ENCODE assay signal across 1 cellular context in the genomic region with DNA sequence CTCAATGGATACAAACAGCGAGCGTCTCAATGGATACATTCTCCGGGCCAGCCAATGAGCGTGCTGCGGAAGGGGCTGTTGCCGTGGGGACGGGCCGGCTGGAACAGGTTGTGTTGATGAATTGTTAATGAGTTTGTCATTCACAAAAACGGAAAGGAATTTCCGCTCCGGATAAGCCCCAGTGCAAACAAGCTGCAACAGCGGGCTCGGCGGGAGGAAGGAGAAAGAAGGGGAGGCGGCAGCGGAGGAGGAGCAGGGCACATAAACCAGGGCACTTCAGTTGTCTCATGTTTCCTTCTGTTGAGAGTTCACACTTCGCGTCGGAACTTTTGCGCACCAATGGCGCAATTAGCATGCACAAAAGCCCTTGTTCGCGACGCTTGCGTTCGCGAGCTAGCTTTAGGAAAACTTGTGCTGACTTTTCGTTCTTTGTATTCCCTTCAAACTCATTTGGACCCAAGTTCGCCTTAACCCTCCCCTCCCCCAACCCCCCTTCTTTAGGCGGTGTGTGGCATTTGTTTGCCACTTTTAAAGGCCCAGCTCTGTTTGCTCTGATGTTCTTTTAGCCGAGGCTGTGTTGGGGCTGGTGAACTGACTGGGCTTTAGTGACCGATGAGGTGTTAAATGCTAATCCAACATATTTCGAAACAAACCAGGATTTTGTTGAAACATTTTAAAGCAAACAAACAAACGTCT.
TF ChIP-seq lines count a peak whose summit lies in the region.

A gene with protein sequence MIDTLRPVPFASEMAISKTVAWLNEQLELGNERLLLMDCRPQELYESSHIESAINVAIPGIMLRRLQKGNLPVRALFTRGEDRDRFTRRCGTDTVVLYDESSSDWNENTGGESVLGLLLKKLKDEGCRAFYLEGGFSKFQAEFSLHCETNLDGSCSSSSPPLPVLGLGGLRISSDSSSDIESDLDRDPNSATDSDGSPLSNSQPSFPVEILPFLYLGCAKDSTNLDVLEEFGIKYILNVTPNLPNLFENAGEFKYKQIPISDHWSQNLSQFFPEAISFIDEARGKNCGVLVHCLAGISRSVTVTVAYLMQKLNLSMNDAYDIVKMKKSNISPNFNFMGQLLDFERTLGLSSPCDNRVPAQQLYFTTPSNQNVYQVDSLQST (minus strand): TSS at position 10 of the 696 bp plus-strand sequence. CDS start 462 bp downstream, outside the sequence.

TF ChIP-seq in HepG2, 621 proteins besides CTCF, POLR2A, EP300 and RAD21 (continued from another document and continues in another):
- TF ChIP-seq, protein P1, sequence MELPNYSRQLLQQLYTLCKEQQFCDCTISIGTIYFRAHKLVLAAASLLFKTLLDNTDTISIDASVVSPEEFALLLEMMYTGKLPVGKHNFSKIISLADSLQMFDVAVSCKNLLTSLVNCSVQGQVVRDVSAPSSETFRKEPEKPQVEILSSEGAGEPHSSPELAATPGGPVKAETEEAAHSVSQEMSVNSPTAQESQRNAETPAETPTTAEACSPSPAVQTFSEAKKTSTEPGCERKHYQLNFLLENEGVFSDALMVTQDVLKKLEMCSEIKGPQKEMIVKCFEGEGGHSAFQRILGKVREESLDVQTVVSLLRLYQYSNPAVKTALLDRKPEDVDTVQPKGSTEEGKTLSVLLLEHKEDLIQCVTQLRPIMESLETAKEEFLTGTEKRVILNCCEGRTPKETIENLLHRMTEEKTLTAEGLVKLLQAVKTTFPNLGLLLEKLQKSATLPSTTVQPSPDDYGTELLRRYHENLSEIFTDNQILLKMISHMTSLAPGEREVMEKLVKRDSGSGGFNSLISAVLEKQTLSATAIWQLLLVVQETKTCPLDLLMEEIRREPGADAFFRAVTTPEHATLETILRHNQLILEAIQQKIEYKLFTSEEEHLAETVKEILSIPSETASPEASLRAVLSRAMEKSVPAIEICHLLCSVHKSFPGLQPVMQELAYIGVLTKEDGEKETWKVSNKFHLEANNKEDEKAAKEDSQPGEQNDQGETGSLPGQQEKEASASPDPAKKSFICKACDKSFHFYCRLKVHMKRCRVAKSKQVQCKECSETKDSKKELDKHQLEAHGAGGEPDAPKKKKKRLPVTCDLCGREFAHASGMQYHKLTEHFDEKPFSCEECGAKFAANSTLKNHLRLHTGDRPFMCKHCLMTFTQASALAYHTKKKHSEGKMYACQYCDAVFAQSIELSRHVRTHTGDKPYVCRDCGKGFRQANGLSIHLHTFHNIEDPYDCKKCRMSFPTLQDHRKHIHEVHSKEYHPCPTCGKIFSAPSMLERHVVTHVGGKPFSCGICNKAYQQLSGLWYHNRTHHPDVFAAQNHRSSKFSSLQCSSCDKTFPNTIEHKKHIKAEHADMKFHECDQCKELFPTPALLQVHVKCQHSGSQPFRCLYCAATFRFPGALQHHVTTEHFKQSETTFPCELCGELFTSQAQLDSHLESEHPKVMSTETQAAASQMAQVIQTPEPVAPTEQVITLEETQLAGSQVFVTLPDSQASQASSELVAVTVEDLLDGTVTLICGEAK (IDR thresholded peaks at IDR 0.05): no peak
- TF ChIP-seq, protein P1 (CRISPR knock-in tag; IDR thresholded peaks at IDR 0.05): no peak; the same call in 1 of the 2 replicates
- TF ChIP-seq MIER3 (CRISPR knock-in tag; IDR thresholded peaks at IDR 0.05; ENCODE audit: borderline replicate concordance): peak; percentile 90
- TF ChIP-seq RBFOX2 (IDR thresholded peaks at IDR 0.05; ENCODE audit: low read depth, low read length): no peak
- TF ChIP-seq REPIN1 (CRISPR knock-in tag; IDR thresholded peaks at IDR 0.05; ENCODE audit: borderline replicate concordance, low read depth): peak; percentile 67
- TF ChIP-seq, protein P2, sequence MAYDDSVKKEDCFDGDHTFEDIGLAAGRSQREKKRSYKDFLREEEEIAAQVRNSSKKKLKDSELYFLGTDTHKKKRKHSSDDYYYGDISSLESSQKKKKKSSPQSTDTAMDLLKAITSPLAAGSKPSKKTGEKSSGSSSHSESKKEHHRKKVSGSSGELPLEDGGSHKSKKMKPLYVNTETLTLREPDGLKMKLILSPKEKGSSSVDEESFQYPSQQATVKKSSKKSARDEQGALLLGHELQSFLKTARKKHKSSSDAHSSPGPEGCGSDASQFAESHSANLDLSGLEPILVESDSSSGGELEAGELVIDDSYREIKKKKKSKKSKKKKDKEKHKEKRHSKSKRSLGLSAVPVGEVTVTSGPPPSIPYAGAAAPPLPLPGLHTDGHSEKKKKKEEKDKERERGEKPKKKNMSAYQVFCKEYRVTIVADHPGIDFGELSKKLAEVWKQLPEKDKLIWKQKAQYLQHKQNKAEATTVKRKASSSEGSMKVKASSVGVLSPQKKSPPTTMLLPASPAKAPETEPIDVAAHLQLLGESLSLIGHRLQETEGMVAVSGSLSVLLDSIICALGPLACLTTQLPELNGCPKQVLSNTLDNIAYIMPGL (CRISPR knock-in tag; IDR thresholded peaks at IDR 0.05; ENCODE audit: borderline replicate concordance in 1 of 2, low read depth in 1 of 2): peak; percentile 26 to 56; a peak in 2 of 4 replicates
- TF ChIP-seq CC2D1A (CRISPR knock-in tag; IDR thresholded peaks at IDR 0.05): no peak
- TF ChIP-seq ELF1 (CRISPR knock-in tag; IDR thresholded peaks at IDR 0.05): peak; percentile 62; the same call in 1 of the 2 replicates
- TF ChIP-seq, protein P3, sequence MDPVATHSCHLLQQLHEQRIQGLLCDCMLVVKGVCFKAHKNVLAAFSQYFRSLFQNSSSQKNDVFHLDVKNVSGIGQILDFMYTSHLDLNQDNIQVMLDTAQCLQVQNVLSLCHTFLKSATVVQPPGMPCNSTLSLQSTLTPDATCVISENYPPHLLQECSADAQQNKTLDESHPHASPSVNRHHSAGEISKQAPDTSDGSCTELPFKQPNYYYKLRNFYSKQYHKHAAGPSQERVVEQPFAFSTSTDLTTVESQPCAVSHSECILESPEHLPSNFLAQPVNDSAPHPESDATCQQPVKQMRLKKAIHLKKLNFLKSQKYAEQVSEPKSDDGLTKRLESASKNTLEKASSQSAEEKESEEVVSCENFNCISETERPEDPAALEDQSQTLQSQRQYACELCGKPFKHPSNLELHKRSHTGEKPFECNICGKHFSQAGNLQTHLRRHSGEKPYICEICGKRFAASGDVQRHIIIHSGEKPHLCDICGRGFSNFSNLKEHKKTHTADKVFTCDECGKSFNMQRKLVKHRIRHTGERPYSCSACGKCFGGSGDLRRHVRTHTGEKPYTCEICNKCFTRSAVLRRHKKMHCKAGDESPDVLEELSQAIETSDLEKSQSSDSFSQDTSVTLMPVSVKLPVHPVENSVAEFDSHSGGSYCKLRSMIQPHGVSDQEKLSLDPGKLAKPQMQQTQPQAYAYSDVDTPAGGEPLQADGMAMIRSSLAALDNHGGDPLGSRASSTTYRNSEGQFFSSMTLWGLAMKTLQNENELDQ (CRISPR knock-in tag; IDR thresholded peaks at IDR 0.05; ENCODE audit: borderline replicate concordance): 0 out of 2 replicates have a peak, but pooled peaks have one; percentile 53
- no peak; the same call in 1 of the 2 replicates for TF ChIP-seq ZNF33A (CRISPR knock-in tag; IDR thresholded peaks at IDR 0.05; ENCODE audit: borderline replicate concordance)
- TF ChIP-seq, protein P4, sequence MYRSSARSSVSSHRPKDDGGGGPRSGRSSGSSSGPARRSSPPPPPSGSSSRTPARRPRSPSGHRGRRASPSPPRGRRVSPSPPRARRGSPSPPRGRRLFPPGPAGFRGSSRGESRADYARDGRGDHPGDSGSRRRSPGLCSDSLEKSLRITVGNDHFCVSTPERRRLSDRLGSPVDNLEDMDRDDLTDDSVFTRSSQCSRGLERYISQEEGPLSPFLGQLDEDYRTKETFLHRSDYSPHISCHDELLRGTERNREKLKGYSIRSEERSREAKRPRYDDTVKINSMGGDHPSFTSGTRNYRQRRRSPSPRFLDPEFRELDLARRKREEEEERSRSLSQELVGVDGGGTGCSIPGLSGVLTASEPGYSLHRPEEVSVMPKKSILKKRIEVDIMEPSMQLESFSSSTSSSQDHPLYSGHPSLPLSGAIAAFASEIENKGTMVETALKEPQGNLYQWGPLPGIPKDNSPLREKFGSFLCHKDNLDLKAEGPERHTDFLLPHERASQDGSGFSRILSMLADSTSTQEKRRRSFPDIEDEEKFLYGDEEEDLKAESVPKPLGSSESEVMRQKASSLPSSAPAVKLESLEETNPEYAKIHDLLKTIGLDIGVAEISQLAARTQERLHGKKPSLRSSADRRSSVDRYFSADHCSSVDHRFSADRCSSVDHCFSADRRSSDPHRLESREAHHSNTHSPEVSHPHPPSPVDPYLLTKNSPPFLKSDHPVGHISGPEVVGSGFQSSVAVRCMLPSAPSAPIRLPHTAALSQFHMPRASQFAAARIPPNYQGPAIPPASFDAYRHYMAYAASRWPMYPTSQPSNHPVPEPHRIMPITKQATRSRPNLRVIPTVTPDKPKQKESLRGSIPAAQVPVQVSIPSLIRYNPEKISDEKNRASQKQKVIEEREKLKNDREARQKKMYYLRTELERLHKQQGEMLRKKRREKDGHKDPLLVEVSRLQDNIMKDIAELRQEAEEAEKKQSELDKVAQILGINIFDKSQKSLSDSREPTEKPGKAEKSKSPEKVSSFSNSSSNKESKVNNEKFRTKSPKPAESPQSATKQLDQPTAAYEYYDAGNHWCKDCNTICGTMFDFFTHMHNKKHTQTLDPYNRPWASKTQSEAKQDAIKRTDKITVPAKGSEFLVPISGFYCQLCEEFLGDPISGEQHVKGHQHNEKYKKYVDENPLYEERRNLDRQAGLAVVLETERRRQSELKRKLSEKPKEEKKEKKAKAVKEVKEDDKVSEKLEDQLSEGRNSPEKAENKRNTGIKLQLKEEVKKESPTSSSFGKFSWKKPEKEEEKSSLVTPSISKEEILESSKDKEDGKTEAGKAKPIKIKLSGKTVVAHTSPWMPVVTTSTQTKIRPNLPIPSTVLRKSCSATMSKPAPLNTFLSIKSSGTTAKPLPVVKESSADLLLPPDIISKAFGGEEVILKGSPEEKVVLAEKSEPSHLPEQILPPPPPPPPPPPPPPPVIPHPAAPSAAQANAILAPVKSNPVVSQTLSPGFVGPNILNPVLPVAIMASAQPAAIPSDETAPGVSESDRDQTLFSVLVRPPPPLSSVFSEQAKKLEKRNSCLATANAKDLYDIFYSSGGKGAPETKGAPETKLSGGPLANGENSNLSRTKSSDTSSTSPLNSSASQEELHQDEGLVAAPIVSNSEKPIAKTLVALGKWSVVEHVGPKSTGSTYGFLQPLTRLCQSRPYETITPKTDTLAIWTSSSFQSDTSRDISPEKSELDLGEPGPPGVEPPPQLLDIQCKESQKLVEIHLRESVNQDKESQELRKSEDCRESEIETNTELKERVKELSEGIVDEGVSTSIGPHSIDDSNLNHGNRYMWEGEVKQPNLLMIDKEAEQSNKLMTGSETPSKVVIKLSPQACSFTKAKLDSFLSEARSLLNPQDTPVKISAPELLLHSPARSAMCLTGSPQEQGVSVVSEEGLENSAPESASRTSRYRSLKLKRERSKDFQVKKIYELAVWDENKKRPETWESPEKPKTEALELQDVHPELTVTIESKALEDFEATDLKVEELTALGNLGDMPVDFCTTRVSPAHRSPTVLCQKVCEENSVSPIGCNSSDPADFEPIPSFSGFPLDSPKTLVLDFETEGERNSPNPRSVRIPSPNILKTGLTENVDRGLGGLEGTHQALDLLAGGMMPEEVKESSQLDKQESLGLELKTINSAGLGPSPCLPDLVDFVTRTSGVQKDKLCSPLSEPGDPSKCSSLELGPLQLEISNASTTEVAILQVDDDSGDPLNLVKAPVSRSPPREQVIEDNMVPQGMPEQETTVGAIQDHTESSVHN (CRISPR knock-in tag; IDR thresholded peaks at IDR 0.05): peak; percentile 72; the same call in 1 of the 2 replicates
- TF ChIP-seq, protein P5, sequence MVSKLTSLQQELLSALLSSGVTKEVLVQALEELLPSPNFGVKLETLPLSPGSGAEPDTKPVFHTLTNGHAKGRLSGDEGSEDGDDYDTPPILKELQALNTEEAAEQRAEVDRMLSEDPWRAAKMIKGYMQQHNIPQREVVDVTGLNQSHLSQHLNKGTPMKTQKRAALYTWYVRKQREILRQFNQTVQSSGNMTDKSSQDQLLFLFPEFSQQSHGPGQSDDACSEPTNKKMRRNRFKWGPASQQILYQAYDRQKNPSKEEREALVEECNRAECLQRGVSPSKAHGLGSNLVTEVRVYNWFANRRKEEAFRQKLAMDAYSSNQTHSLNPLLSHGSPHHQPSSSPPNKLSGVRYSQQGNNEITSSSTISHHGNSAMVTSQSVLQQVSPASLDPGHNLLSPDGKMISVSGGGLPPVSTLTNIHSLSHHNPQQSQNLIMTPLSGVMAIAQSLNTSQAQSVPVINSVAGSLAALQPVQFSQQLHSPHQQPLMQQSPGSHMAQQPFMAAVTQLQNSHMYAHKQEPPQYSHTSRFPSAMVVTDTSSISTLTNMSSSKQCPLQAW (CRISPR knock-in tag; IDR thresholded peaks at IDR 0.05): peak; percentile 97
- TF ChIP-seq RXRB (CRISPR knock-in tag; IDR thresholded peaks at IDR 0.05; ENCODE audit: borderline replicate concordance): peak; percentile 79
- peak; percentile 71; the same call in 1 of the 2 replicates for TF ChIP-seq CEBPB (IDR thresholded peaks at IDR 0.05; ENCODE audit: borderline replicate concordance, low read depth, low read length)
- TF ChIP-seq GATAD1 (CRISPR knock-in tag; IDR thresholded peaks at IDR 0.05): peak; percentile 60; the same call in 1 of the 2 replicates
- TF ChIP-seq, protein P6, sequence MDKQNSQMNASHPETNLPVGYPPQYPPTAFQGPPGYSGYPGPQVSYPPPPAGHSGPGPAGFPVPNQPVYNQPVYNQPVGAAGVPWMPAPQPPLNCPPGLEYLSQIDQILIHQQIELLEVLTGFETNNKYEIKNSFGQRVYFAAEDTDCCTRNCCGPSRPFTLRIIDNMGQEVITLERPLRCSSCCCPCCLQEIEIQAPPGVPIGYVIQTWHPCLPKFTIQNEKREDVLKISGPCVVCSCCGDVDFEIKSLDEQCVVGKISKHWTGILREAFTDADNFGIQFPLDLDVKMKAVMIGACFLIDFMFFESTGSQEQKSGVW (CRISPR knock-in tag; IDR thresholded peaks at IDR 0.05; ENCODE audit: borderline replicate concordance): no peak
- TF ChIP-seq ZNF709 (CRISPR knock-in tag; IDR thresholded peaks at IDR 0.05): no peak; the same call in 1 of the 2 replicates
- TF ChIP-seq ZNF432 (CRISPR knock-in tag; IDR thresholded peaks at IDR 0.05; ENCODE audit: borderline replicate concordance): no peak
